In the genomic region with DNA sequence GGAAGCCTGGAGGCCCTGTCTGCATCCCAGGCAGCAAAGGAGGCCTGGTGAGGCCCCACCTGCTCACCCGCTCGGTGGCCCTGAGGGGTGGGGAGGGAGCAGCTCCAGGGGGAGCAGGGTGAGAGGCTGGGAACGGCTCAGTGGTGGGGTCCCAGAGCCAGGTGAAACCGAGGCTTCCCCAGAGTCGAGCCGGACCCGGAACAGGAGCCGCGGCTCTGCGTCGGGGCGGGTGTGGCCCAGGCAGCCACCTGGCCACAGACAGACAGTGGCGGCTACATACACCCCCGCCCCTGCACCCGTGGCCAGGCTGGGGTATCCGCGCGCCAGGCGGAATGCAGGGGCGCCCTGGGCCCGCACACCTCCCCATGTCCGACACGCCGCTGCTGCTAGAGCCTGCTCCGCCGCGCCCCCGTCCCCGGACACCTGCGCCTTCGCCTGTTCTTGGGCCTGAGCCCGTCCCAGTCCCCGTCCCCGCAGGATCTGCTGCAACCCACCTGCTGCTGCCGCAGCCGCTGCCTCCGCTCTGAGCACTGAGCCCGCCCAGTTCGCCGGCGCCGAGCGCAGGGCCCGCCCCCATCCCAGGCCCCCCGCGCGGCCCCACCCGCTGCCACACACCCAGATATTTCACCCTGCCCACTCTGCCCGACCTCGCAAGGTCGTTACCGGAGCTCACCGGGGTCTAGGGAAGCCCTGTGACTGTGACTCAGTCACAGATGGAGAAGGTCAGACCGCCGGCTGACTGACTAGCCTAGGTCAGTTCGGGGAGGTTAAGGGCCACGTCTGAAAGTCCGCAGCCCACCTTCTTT, we compare ENCODE assay signal across 10 cellular contexts. TPM values are rescaled to one million over a fixed set of nuclear protein-coding genes. Genes with fewer than 3 reads are reported as not detected.
DNase-seq lines count a peak whose midpoint lies in the region; ATAC-seq, FAIRE-seq and TF ChIP-seq lines count a peak whose summit lies in the region.
"Had no signal": no experiment of that assay in that cellular context is flagged by ENCODE, and none has a peak within 500 bp of the region (broad histone marks: within the 10 kb centered on the region; RNA-seq: fewer than 3 reads in every experiment).

Gene SLC7A4 (minus strand): TSS at position 525 of the 806 bp plus-strand sequence. CDS start 749 bp downstream, outside the sequence.

- peaks cover 9% of the 10 kb centered on the region for H3K27me3 ChIP-seq in CD4-positive, alpha-beta memory T cell (ENCODE audit: insufficient read depth, low read length)
- H3K27me3 ChIP-seq in gastroesophageal sphincter = peaks cover 60% of the 10 kb centered on the region
- H3K27me3 ChIP-seq in ovary = no peaks in the 10 kb centered on the region

- H3K4me3 Mint-ChIP-seq in CD4-positive, alpha-beta memory T cell = peak within 1 kb of the TSS in 5 of 8 donors; percentile 6 to 43 (median 35)
- H3K4me3 Mint-ChIP-seq in T-cell = peak within 1 kb of the TSS in 2 of 3 donors; percentile 25 to 54

- CTCF ChIA-PET in CD4-positive, alpha-beta memory T cell (lab: Charles Lee; ENCODE audit: partially characterized antibody) = no interaction called here
- CTCF ChIA-PET in T-cell (lab: Charles Lee) = no interaction called here

- H3K36me3 ChIP-seq in CD4-positive, alpha-beta memory T cell (ENCODE audit: insufficient read depth, low read length) = no peaks in the 10 kb centered on the region
- no peaks in the 10 kb centered on the region for H3K36me3 ChIP-seq in gastroesophageal sphincter
- no peaks in the 10 kb centered on the region for H3K36me3 ChIP-seq in ovary

- WGBS in gastroesophageal sphincter (ENCODE audit: low coverage in 1 of 2), 2 donors = no CpG with 5 or more reads among the region's 58 CpGs
- 5 to 6% (median 6%) methylated on average over 29 to 58 of the region's 58 CpGs for WGBS in ovary, 3 donors

- TF ChIP-seq EP300 in gastroesophageal sphincter (IDR thresholded peaks at IDR 0.05) = no peak
- TF ChIP-seq EP300 in ovary (IDR thresholded peaks at IDR 0.05) = no peak

- no peak within 1 kb of the TSS for H3K27ac ChIP-seq in CD4-positive, alpha-beta memory T cell (ENCODE audit: low read depth, low read length)
- H3K27ac ChIP-seq in gastroesophageal sphincter = no peak within 1 kb of the TSS
- H3K27ac ChIP-seq in ovary = no peak within 1 kb of the TSS

- ATAC-seq in T-cell (replicated peaks in 1 of 4) (peak; percentile 50 to 72 (median 63)), gastroesophageal sphincter (peak; percentile 34), HG02840 (IDR thresholded peaks at IDR 0.05; ENCODE audit: low FRiP score, unreplicated experiment) (no peak)

- POLR2A ChIA-PET in CD4-positive, alpha-beta memory T cell (lab: Charles Lee; ENCODE audit: partially characterized antibody) = no interaction called here
- POLR2A ChIA-PET in T-cell (lab: Charles Lee) = no interaction called here

- H3K9me3 ChIP-seq in CD4-positive, alpha-beta memory T cell (ENCODE audit: control insufficient read depth in 1 of 2, low read length in 2 of 2) = no peaks in the 10 kb centered on the region
- H3K9me3 ChIP-seq in gastroesophageal sphincter = no peaks in the 10 kb centered on the region
- H3K9me3 ChIP-seq in ovary = no peaks in the 10 kb centered on the region

- no peaks in the 10 kb centered on the region for H3K4me1 ChIP-seq in CD4-positive, alpha-beta memory T cell (ENCODE audit: insufficient read depth, low read length)
- H3K4me1 ChIP-seq in gastroesophageal sphincter (peaks cover 0 to 18% (median 5%) of the 10 kb centered on the region in 3 donors), ovary (ENCODE audit: insufficient read depth) (peaks cover 8% of the 10 kb centered on the region)

- TF ChIP-seq POLR2A in gastroesophageal sphincter (IDR thresholded peaks at IDR 0.05) (no peak), ovary (IDR thresholded peaks at IDR 0.05) (no peak)

- no peak for TF ChIP-seq CTCF in gastroesophageal sphincter (IDR thresholded peaks at IDR 0.05)
- TF ChIP-seq CTCF in ovary (IDR thresholded peaks at IDR 0.05) = no peak

- no peaks in the 10 kb centered on the region for H3K36me3 Mint-ChIP-seq in CD4-positive, alpha-beta memory T cell
- no peaks in the 10 kb centered on the region for H3K36me3 Mint-ChIP-seq in T-cell

- H3K27ac Mint-ChIP-seq in CD4-positive, alpha-beta memory T cell = no peak within 1 kb of the TSS
- H3K27ac Mint-ChIP-seq in T-cell = no peak within 1 kb of the TSS

- peaks cover 18 to 25% of the 10 kb centered on the region in 2 donors for H3K27me3 Mint-ChIP-seq in CD4-positive, alpha-beta memory T cell
- H3K27me3 Mint-ChIP-seq in T-cell = peaks cover 22 to 45% of the 10 kb centered on the region in 2 donors

- intact Hi-C loops in CD4-positive, alpha-beta memory T cell (cut with micrococcal nuclease) = no loop called here
- intact Hi-C loops in ovary (cut with DNase I) = no loop called here

- FAIRE-seq in urothelium cell line (lab: Jason Lieb, UNC) = no peak
- FAIRE-seq: endometrium had no signal

- H3K4me3 ChIP-seq in CD4-positive, alpha-beta memory T cell (ENCODE audit: low read length in 2 of 2) = no peak within 1 kb of the TSS
- H3K4me3 ChIP-seq in gastroesophageal sphincter (peak within 1 kb of the TSS in 1 of 2 donors; percentile 43), ovary (peak within 1 kb of the TSS; percentile 19)

- H3K9me3 Mint-ChIP-seq in CD4-positive, alpha-beta memory T cell = no peaks in the 10 kb centered on the region
- no peaks in the 10 kb centered on the region for H3K9me3 Mint-ChIP-seq in T-cell

- no peak for DNase-seq in CD4-positive, alpha-beta memory T cell
- DNase-seq in T-cell (peak in 3 of 34 experiments; percentile 13 to 24 (median 22)), ovary (peak in 1 of 5 donors; percentile 62), urothelium cell line (ENCODE audit: low spot score) (no peak), hepatic stellate cell (ENCODE audit: low spot score) (no peak), putamen (ENCODE audit: low spot score) (no peak)
- DNase-seq: NCI-H187 had no signal

- peaks cover 0 to 11% (median 3%) of the 10 kb centered on the region in 4 donors for H3K4me1 Mint-ChIP-seq in CD4-positive, alpha-beta memory T cell
- peaks cover 1 to 5% (median 4%) of the 10 kb centered on the region in 3 donors for H3K4me1 Mint-ChIP-seq in T-cell

RNA-seq across cellular contexts. Expression of gene SLC7A4, which starts in this region (rescaled TPM):
- total RNA-seq in CD4-positive, alpha-beta memory T cell = not detected
- polyA plus RNA-seq in CD4-positive, alpha-beta memory T cell = under 1 TPM; 0.07 to 0.15 TPM
- total RNA-seq in T-cell (under 1 TPM in 3 of 5 donors, not detected in 2; 0.14 to 0.76 (median 0.41) TPM), gastroesophageal sphincter (1 to 10 TPM in 1 of 4 donors, under 1 TPM in 3; 0.23 to 1.2 (median 0.37) TPM), ovary (1 to 10 TPM in 1 of 7 donors, under 1 TPM in 4, not detected in 2; 0.23 to 4.8 (median 0.61) TPM)
- under 1 TPM; 0.16 to 0.30 TPM for polyA plus RNA-seq in ovary

Comparison
In these comparisons a context has a peak if more than half of its experiments do, and no peak if none do; other contexts are left out.
1. Peak in ATAC-seq in T-cell; RNA of the gene not detected or under 1 TPM.